ENCODE assay signal across 29 cellular contexts in genomic region chr7:24816868-24817267, GRCh38.
"Had no signal": no experiment of that assay in that cellular context is flagged by ENCODE, and none has a peak within 500 bp of the region (broad histone marks: within the 10 kb centered on the region; RNA-seq: fewer than 3 reads in every experiment).

No MANE protein-coding gene starts in this region.

- H3K9me3 ChIP-seq: esophagus squamous epithelium, heart right ventricle, left lung, ovary, psoas muscle, sigmoid colon, thoracic aorta, tibial nerve, upper lobe of left lung had no signal

- H3K27me3 Mint-ChIP-seq: effector memory CD8-positive, alpha-beta T cell; naive thymus-derived CD4-positive, alpha-beta T cell; stimulated activated naive B cell treated with anti-CD40 and anti-IgM and Interleukin-4, amounts not matched to agents 10 μg/mL and 1 μg/mL and 100 μg/mL, for 72 hours; stimulated activated naive CD8-positive, alpha-beta T cell treated with anti-CD3 and anti-CD28 coated beads, Interleukin-15, Interleukin-2, amounts not matched to agents 100 ng/mL and 50 ng/mL, for 24 hours had no signal

- ATAC-seq: effector memory CD8-positive, alpha-beta T cell; heart right ventricle; left cardiac atrium; left lung; naive thymus-derived CD4-positive, alpha-beta T cell; psoas muscle; right cardiac atrium; stimulated activated naive B cell treated with anti-CD40 and anti-IgM and Interleukin-4, amounts not matched to agents 10 μg/mL and 1 μg/mL and 100 μg/mL, for 72 hours had no signal

- H3K4me3 ChIP-seq: esophagus squamous epithelium, heart right ventricle, left lung, ovary, psoas muscle, sigmoid colon, thoracic aorta, tibial nerve, upper lobe of left lung had no signal

- H3K4me3 Mint-ChIP-seq: effector memory CD8-positive, alpha-beta T cell; naive thymus-derived CD4-positive, alpha-beta T cell; stimulated activated naive B cell treated with anti-CD40 and anti-IgM and Interleukin-4, amounts not matched to agents 10 μg/mL and 1 μg/mL and 100 μg/mL, for 72 hours; stimulated activated naive CD8-positive, alpha-beta T cell treated with anti-CD3 and anti-CD28 coated beads, Interleukin-15, Interleukin-2, amounts not matched to agents 100 ng/mL and 50 ng/mL, for 24 hours had no signal

- H3K27me3 ChIP-seq: esophagus squamous epithelium, heart right ventricle, left lung, ovary, sigmoid colon, tibial nerve, upper lobe of left lung had no signal

- H3K9me3 Mint-ChIP-seq: effector memory CD8-positive, alpha-beta T cell; naive thymus-derived CD4-positive, alpha-beta T cell; stimulated activated naive B cell treated with anti-CD40 and anti-IgM and Interleukin-4, amounts not matched to agents 10 μg/mL and 1 μg/mL and 100 μg/mL, for 72 hours; stimulated activated naive CD8-positive, alpha-beta T cell treated with anti-CD3 and anti-CD28 coated beads, Interleukin-15, Interleukin-2, amounts not matched to agents 100 ng/mL and 50 ng/mL, for 24 hours had no signal

- H3K27ac Mint-ChIP-seq: stimulated activated naive B cell treated with anti-CD40 and anti-IgM and Interleukin-4, amounts not matched to agents 10 μg/mL and 1 μg/mL and 100 μg/mL, for 72 hours; stimulated activated naive CD8-positive, alpha-beta T cell treated with anti-CD3 and anti-CD28 coated beads, Interleukin-15, Interleukin-2, amounts not matched to agents 100 ng/mL and 50 ng/mL, for 24 hours had no signal

- H3K27ac ChIP-seq: esophagus squamous epithelium, heart right ventricle, left lung, ovary, psoas muscle, sigmoid colon, thoracic aorta, tibial nerve, upper lobe of left lung had no signal

- FAIRE-seq: endometrium, islet of Langerhans, urothelium cell line had no signal

- H3K36me3 ChIP-seq: ovary, sigmoid colon, thoracic aorta, tibial nerve had no signal

- DNase-seq: cortex of kidney; effector memory CD8-positive, alpha-beta T cell; erythroblast; esophagus squamous epithelium; foreskin melanocyte; glutamatergic neuron; heart right ventricle; hippocampal formation; left cardiac atrium; left lung; mesendoderm; midbrain; naive thymus-derived CD4-positive, alpha-beta T cell; occipital lobe; ovary; posterior cingulate gyrus; psoas muscle; right cardiac atrium; sigmoid colon; stimulated activated CD4-positive, alpha-beta T cell treated with anti-CD3 and anti-CD28 coated beads, Interleukin-2, amount 100 ng/mL, for 24 hours; stimulated activated CD4-positive, alpha-beta T cell treated with anti-CD3 and anti-CD28 coated beads, Interleukin-4, amount 100 ng/mL, for 24 hours; stimulated activated naive B cell treated with anti-CD40 and anti-IgM and Interleukin-4, amounts not matched to agents 10 μg/mL and 1 μg/mL and 100 μg/mL, for 72 hours; upper lobe of left lung had no signal
